Comparison of ENCODE assay signal across 16 cellular contexts in genomic region chr6:105545947-105546710, GRCh38.
DNase-seq lines count a peak whose midpoint lies in the region; ATAC-seq, FAIRE-seq and TF ChIP-seq lines count a peak whose summit lies in the region.
"Had no signal": no experiment of that assay in that cellular context is flagged by ENCODE, and none has a peak within 500 bp of the region (broad histone marks: within the 10 kb centered on the region; RNA-seq: fewer than 3 reads in every experiment).

No MANE protein-coding gene starts in this region.

- H3K9me3 ChIP-seq in adipocyte (ENCODE audit: control insufficient read depth, low read length), result no peaks in the 10 kb centered on the region
- H3K9me3 ChIP-seq: HAP-1 had no signal

- H3K4me1 ChIP-seq in ACC112 (ENCODE audit: control insufficient read depth, insufficient read depth, low read length, unreplicated experiment) (peaks cover 4% of the 10 kb centered on the region), adipocyte (ENCODE audit: control insufficient read depth, insufficient read depth, low read length) (peaks cover 20% of the 10 kb centered on the region), foreskin keratinocyte (peaks cover 17% of the 10 kb centered on the region)

- no peak overlapping the region for H3K4me3 ChIP-seq in ACC112 (ENCODE audit: low read depth, low read length)
- H3K4me3 ChIP-seq in HFF-Myc (replicated peaks; ENCODE audit: low read depth, low read length), result no peak overlapping the region
- no peak overlapping the region for H3K4me3 ChIP-seq in adipocyte (ENCODE audit: low read length)
- H3K4me3 ChIP-seq: HAP-1 had no signal

- TF ChIP-seq CTCF in HFF-Myc (IDR thresholded peaks at IDR 0.05; ENCODE audit: low read depth, low read length, missing control alignments), result no peak
- TF ChIP-seq CTCF in foreskin keratinocyte (conservative IDR thresholded peaks at IDR 0.05), result no peak

- peak overlapping the region; percentile 3; the same call in 1 of the 2 replicates for H3K27ac ChIP-seq in ACC112 (ENCODE audit: low read depth, low read length)
- peak overlapping the region; percentile 75 for H3K27ac ChIP-seq in foreskin keratinocyte

- no peaks in the 10 kb centered on the region for H3K27me3 ChIP-seq in ACC112 (ENCODE audit: insufficient read depth, low read length)
- H3K27me3 ChIP-seq in adipocyte (replicated peaks; ENCODE audit: control insufficient read depth, insufficient read depth, low read length), result no peaks in the 10 kb centered on the region
- H3K27me3 ChIP-seq in foreskin keratinocyte, result no peaks in the 10 kb centered on the region

- FAIRE-seq in GM19239 (lab: Jason Lieb, UNC), result no peak

- H3K9ac ChIP-seq in adipocyte (ENCODE audit: low read length), result no peak overlapping the region

- H3K79me2 ChIP-seq in ACC112 (ENCODE audit: control insufficient read depth, insufficient read depth, low read length, unreplicated experiment), result no peaks in the 10 kb centered on the region

- peak; percentile 78 for ATAC-seq in foreskin keratinocyte
- ATAC-seq: effector memory CD8-positive, alpha-beta T cell had no signal

- H3K36me3 ChIP-seq in ACC112 (ENCODE audit: insufficient read depth, low read length) (no peaks in the 10 kb centered on the region), adipocyte (ENCODE audit: control insufficient read depth, insufficient read depth, low read length, severe bottlenecking) (no peaks in the 10 kb centered on the region)
- H3K36me3 ChIP-seq: HAP-1 had no signal

- DNase-seq in HFF-Myc (ENCODE audit: extremely low read depth, low read depth) (peak; percentile 39), adipocyte (ENCODE audit: low read depth) (peak; percentile 88), foreskin keratinocyte (peak; percentile 49 to 78), GM19239 (ENCODE audit: insufficient read length, low spot score) (no peak), HUDEP-2 (lab: John Stamatoyannopoulos, UW; ENCODE audit: unreplicated experiment in 76 of 76) (no peak), DMS79 treated with DMSO at 0.1 percent for 48 hours (lab: John Stamatoyannopoulos, UW) (no peak)
- no peak for DNase-seq in stimulated activated CD4-positive, alpha-beta T cell treated with anti-CD3 and anti-CD28 coated beads, Interleukin-12 subunit alpha, Interleukin-12 subunit beta, amount 100 ng/mL, for 4 hours
- DNase-seq: amygdala; DND-41; effector memory CD8-positive, alpha-beta T cell; NCI-H1417 treated with DMSO at 0.1 percent for 48 hours; NCI-H774; SIG-M5; stimulated activated CD4-positive, alpha-beta T cell treated with anti-CD3 and anti-CD28 coated beads, Interleukin-15, amount 100 ng/mL, for 24 hours had no signal

- peak overlapping the region; percentile 52 for H2AFZ ChIP-seq in ACC112 (ENCODE audit: low read length, unreplicated experiment)

Comparison
In these comparisons a context has a peak if more than half of its experiments do, and no peak if none do; other contexts are left out.
1. DNase-seq: peak in HFF-Myc (single experiment), adipocyte (single experiment) and foreskin keratinocyte (2 of 2); none in GM19239 (single experiment), HUDEP-2 (0 of 76), DMS79 treated with DMSO at 0.1 percent for 48 hours (single experiment) and stimulated activated CD4-positive, alpha-beta T cell treated with anti-CD3 and anti-CD28 coated beads, Interleukin-12 subunit alpha, Interleukin-12 subunit beta, amount 100 ng/mL, for 4 hours (single experiment).